In the genomic region with DNA sequence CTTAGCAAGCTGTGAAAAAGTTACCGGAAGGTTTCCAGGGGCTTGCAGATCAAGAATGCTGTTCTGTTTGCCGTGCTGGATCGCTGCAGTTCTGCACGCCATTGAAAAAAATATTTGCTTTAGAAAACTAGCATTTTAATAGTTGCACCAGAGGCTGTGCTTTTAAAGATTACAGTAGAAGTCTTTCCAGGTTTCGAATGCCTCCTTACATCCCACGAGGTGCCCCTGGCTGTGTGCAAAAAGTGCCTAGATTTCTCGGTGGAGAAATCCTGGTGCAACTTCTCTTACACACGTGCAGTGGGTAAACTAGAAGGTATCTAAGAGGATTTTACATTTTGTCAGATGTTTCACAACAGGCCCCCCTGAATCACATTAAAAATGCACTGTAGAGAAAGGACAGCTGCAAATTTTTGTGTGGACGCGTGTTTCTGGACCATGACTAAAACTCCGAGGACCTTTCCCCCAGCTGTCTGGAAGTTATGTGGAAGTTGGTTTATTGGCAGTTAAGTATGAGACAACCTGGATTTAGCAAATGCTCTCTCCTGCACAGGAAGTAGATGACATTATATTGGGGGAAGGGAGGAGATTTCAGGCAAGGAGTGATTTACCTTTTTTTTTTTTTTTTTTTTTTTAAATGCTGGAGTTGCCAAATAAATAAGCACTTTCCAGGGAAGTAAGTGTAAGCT, we compare ENCODE assay signal across 9 cellular contexts. TPM values are rescaled to one million over a fixed set of nuclear protein-coding genes. Genes with fewer than 3 reads are reported as not detected.
A peak's percentile ranks its signal among the peaks of the same experiment; 100 is the strongest.
DNase-seq lines count a peak whose midpoint lies in the region; ATAC-seq and TF ChIP-seq lines count a peak whose summit lies in the region.
"Had no signal": no experiment of that assay in that cellular context is flagged by ENCODE, and none has a peak within 500 bp of the region (broad histone marks: within the 10 kb centered on the region; RNA-seq: fewer than 3 reads in every experiment).

No MANE protein-coding gene starts in this region.

- TF ChIP-seq CTCF in Caco-2 (IDR thresholded peaks at IDR 0.05; ENCODE audit: insufficient read depth in 1 of 2, low read depth in 1 of 2, low read length in 1 of 2, severe bottlenecking in 1 of 2, unreplicated experiment in 1 of 2): no peak
- TF ChIP-seq CTCF in Peyer's patch (IDR thresholded peaks at IDR 0.05): no peak
- no peak for TF ChIP-seq CTCF in osteocyte (IDR thresholded peaks at IDR 0.05)

- H3K36me3 ChIP-seq in Caco-2 (ENCODE audit: control insufficient read depth, insufficient read depth, low read length): peaks cover 2% of the 10 kb centered on the region; the same call in 1 of the 2 replicates
- peaks cover 0 to 4% (median 0%) of the 10 kb centered on the region in 3 donors for H3K36me3 ChIP-seq in Peyer's patch

- intact Hi-C loops in Caco-2 (cut with micrococcal nuclease; ENCODE audit: unreplicated experiment): no loop called here

- H3K27me3 ChIP-seq in Caco-2 (replicated peaks; ENCODE audit: control insufficient read depth, insufficient read depth, low read length) (no peaks in the 10 kb centered on the region), Peyer's patch (no peaks in the 10 kb centered on the region)

- H3K4me1 Mint-ChIP-seq in Caco-2 (ENCODE audit: low read depth, unreplicated experiment): peaks cover 52% of the 10 kb centered on the region
- peaks cover 68% of the 10 kb centered on the region for H3K4me1 Mint-ChIP-seq in osteocyte (ENCODE audit: unreplicated experiment)

- H3K9me3 Mint-ChIP-seq in Caco-2 (ENCODE audit: unreplicated experiment) (no peaks in the 10 kb centered on the region), osteocyte (ENCODE audit: unreplicated experiment) (no peaks in the 10 kb centered on the region)

- H3K27me3 Mint-ChIP-seq in Caco-2 (ENCODE audit: insufficient read depth, unreplicated experiment): no peaks in the 10 kb centered on the region
- no peaks in the 10 kb centered on the region for H3K27me3 Mint-ChIP-seq in osteocyte (ENCODE audit: unreplicated experiment)

- POLR2A ChIA-PET in Caco-2 (lab: Charles Lee): interaction anchor here (0.7 to 1.0 kb wide), 2 partner anchors 177 to 903 kb away, joined by 3 to 20 read pairs; no protein-coding TSS in a partner anchor

- H3K36me3 Mint-ChIP-seq in Caco-2 (ENCODE audit: insufficient read depth, unreplicated experiment) (peaks cover 76% of the 10 kb centered on the region), osteocyte (ENCODE audit: unreplicated experiment) (peaks cover 14% of the 10 kb centered on the region)

- peak in 1 of 2 donors; percentile 34 for TF ChIP-seq POLR2A in Peyer's patch (IDR thresholded peaks at IDR 0.05)

- peak overlapping the region in 3 of 4 donors; percentile 35 to 89 (median 63) for H3K27ac ChIP-seq in Peyer's patch

- H3K27ac Mint-ChIP-seq in Caco-2 (ENCODE audit: unreplicated experiment): peak overlapping the region; percentile 79
- H3K27ac Mint-ChIP-seq in osteocyte (ENCODE audit: unreplicated experiment): peak overlapping the region; percentile 96

- peaks cover 65% of the 10 kb centered on the region for H3K4me1 ChIP-seq in Caco-2
- H3K4me1 ChIP-seq in Peyer's patch: peaks cover 0 to 38% (median 8%) of the 10 kb centered on the region in 4 donors

- H3K4me3 Mint-ChIP-seq in Caco-2 (ENCODE audit: unreplicated experiment) (peak overlapping the region; percentile 69), osteocyte (ENCODE audit: unreplicated experiment) (peak overlapping the region; percentile 95)

- DNase-seq in Caco-2 (no peak), Peyer's patch (no peak), fibroblast of the conjunctiva (ENCODE audit: low read depth) (peak; percentile 43), osteocyte (ENCODE audit: extremely low spot score, unreplicated experiment) (no peak), NCI-H146 (lab: John Stamatoyannopoulos, UW) (no peak)
- no peak for DNase-seq in activated CD4-positive, CD25-positive, alpha-beta regulatory T cell treated with anti-CD3 and anti-CD28 coated beads, Interleukin-2, amount 50 U/mL, for 72 hours
- DNase-seq: activated CD4-positive, alpha-beta T cell treated with anti-CD3 and anti-CD28 coated beads, Interleukin-2, amount 50 U/mL, for 1 hour had no signal

- H3K4me3 ChIP-seq in Caco-2 (ENCODE audit: low read depth, low read length): peak overlapping the region; percentile 5; the same call in 1 of the 2 replicates
- peak overlapping the region in 2 of 4 donors; percentile 75 to 80 for H3K4me3 ChIP-seq in Peyer's patch

- no TSS peak for BruUV-seq in Caco-2 (replicated peaks; lab: Mats Ljungman, UMichigan)

- ATAC-seq in GM21576 (IDR thresholded peaks at IDR 0.05; ENCODE audit: unreplicated experiment): no peak
- no peak for ATAC-seq in HG03135 (IDR thresholded peaks at IDR 0.05; ENCODE audit: unreplicated experiment)

- H3K9me3 ChIP-seq in Caco-2: no peaks in the 10 kb centered on the region
- no peaks in the 10 kb centered on the region for H3K9me3 ChIP-seq in Peyer's patch

- CTCF ChIA-PET in Caco-2 (lab: Charles Lee): interaction anchor here (1.2 kb wide), 1 partner anchor 14 kb away, joined by 3 read pairs; no protein-coding TSS in a partner anchor

RNA-seq across cellular contexts. Expression of a gene that starts 5.8 kb away (rescaled TPM):
- total RNA-seq in Caco-2 (2022) (45.4 and 50.9 TPM in 2 replicates), Peyer's patch (100 to 1,000 TPM in 1 of 4 donors, 10 to 100 TPM in 3; 72.3 to 148 (median 93.0) TPM), osteocyte (86.9 and 88.2 TPM in 2 replicates)
